Comparison of ENCODE assay signal across 9 cellular contexts in the genomic region with DNA sequence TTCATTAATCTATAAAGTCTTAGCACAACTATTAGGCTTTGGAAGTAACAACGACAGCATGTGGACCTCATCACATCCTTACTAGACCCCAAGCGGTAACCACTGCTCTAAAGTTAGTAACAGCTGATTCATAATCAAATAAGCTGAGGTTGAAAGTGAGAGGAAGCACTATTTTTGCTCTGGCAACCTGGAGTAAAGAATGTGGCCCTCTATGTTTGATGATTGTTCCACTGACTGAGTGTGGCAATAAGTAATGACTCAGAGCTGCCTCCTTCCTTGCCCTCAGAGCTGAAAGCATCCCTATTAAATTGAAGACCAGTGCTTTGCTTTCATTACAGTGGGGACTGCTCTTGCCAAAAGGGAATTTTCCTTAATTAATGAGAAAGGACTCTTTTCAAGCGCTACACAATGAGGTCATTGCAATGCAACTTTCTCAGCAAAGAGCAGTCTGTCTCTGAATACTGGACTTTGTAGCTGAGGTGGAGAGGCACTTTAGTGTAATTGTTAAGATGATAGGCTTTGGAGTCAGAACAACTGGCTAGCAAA.
A peak's percentile ranks its signal among the peaks of the same experiment; 100 is the strongest.
DNase-seq lines count a peak whose midpoint lies in the region; ATAC-seq and TF ChIP-seq lines count a peak whose summit lies in the region.
"Had no signal": no experiment of that assay in that cellular context is flagged by ENCODE, and none has a peak within 500 bp of the region (broad histone marks: within the 10 kb centered on the region; RNA-seq: fewer than 3 reads in every experiment).

No MANE protein-coding gene starts in this region.

- no peak overlapping the region for H3K4me3 Mint-ChIP-seq in neural progenitor cell

- no peak for TF ChIP-seq POLR2A in suprapubic skin (IDR thresholded peaks at IDR 0.05)

- no peak overlapping the region for H3K9ac ChIP-seq in neural progenitor cell

- H3K4me1 ChIP-seq in neural progenitor cell (peaks cover 19% of the 10 kb centered on the region), suprapubic skin (no peaks in the 10 kb centered on the region)

- TF ChIP-seq EP300 in suprapubic skin (IDR thresholded peaks at IDR 0.05): no peak

- H3F3A ChIP-seq in neural progenitor cell (ENCODE audit: low read depth): no peaks in the 10 kb centered on the region

- H3K9me3 ChIP-seq in neural progenitor cell (ENCODE audit: low read depth): no peaks in the 10 kb centered on the region
- no peaks in the 10 kb centered on the region for H3K9me3 ChIP-seq in suprapubic skin

- TF ChIP-seq CTCF in neural progenitor cell (IDR thresholded peaks at IDR 0.05) (no peak), suprapubic skin (IDR thresholded peaks at IDR 0.05) (no peak)

- H3K9me3 Mint-ChIP-seq in neural progenitor cell: no peaks in the 10 kb centered on the region

- peaks cover 4% of the 10 kb centered on the region for H3K27me3 Mint-ChIP-seq in neural progenitor cell (ENCODE audit: insufficient read depth, low read depth)

- H3K36me3 Mint-ChIP-seq in neural progenitor cell: no peaks in the 10 kb centered on the region

- no peak overlapping the region for H3K27ac Mint-ChIP-seq in neural progenitor cell

- WGBS in suprapubic skin: 69% methylated on average over 3 of the region's 3 CpGs

- H3K27ac ChIP-seq in neural progenitor cell (no peak overlapping the region), suprapubic skin (no peak overlapping the region)
- H3K27ac ChIP-seq: cardiac muscle cell had no signal

- H3K36me3 ChIP-seq in neural progenitor cell (no peaks in the 10 kb centered on the region), suprapubic skin (no peaks in the 10 kb centered on the region)
- H3K36me3 ChIP-seq: cardiac muscle cell had no signal

- peak; percentile 86 for DNase-seq in Caki2 (ENCODE audit: low read depth)
- peak; percentile 39 for DNase-seq in amniotic stem cell (lab: John Stamatoyannopoulos, UW)
- peak; percentile 46 for DNase-seq in neural progenitor cell (ENCODE audit: low spot score)
- no peak for DNase-seq in mucosa of gallbladder (ENCODE audit: low spot score)
- no peak for DNase-seq in suprapubic skin (ENCODE audit: low spot score in 2 of 2)
- no peak for DNase-seq in NCI-H1092 treated with DMSO at 0.1 percent for 48 hours (lab: John Stamatoyannopoulos, UW)

- peak overlapping the region; percentile 0 for H3K4me2 ChIP-seq in neural progenitor cell

- no peaks in the 10 kb centered on the region for H3K79me2 ChIP-seq in neural progenitor cell (ENCODE audit: low read depth)

- no peak overlapping the region for H2AFZ ChIP-seq in neural progenitor cell (replicated peaks)

- in situ Hi-C loops in Caki2 (cut with HindIII; ENCODE audit: low pct_unique_long_range_greater_than_20kb, low sequenced_read_pairs): no loop called here

- peaks cover 9% of the 10 kb centered on the region for H3K4me1 Mint-ChIP-seq in neural progenitor cell

- no peaks in the 10 kb centered on the region for H3K27me3 ChIP-seq in neural progenitor cell
- no peaks in the 10 kb centered on the region for H3K27me3 ChIP-seq in suprapubic skin
- H3K27me3 ChIP-seq: cardiac muscle cell had no signal

- ATAC-seq in GM21360 (IDR thresholded peaks at IDR 0.05; ENCODE audit: unreplicated experiment) (peak; percentile 95), HG03442 (IDR thresholded peaks at IDR 0.05; ENCODE audit: unreplicated experiment) (peak; percentile 91)

- H3K4me3 ChIP-seq in neural progenitor cell (no peak overlapping the region), suprapubic skin (no peak overlapping the region)
- H3K4me3 ChIP-seq: cardiac muscle cell had no signal

- H4K20me1 ChIP-seq in neural progenitor cell (ENCODE audit: low read depth): no peaks in the 10 kb centered on the region

Comparison
In these comparisons a context has a peak if more than half of its experiments do, and no peak if none do; other contexts are left out.
1. DNase-seq: peak in Caki2 (single experiment), amniotic stem cell (single experiment) and neural progenitor cell (single experiment); none in mucosa of gallbladder (single experiment), suprapubic skin (0 of 2) and NCI-H1092 treated with DMSO at 0.1 percent for 48 hours (single experiment).